Comparison of ENCODE assay signal across 8 cellular contexts in the genomic region with DNA sequence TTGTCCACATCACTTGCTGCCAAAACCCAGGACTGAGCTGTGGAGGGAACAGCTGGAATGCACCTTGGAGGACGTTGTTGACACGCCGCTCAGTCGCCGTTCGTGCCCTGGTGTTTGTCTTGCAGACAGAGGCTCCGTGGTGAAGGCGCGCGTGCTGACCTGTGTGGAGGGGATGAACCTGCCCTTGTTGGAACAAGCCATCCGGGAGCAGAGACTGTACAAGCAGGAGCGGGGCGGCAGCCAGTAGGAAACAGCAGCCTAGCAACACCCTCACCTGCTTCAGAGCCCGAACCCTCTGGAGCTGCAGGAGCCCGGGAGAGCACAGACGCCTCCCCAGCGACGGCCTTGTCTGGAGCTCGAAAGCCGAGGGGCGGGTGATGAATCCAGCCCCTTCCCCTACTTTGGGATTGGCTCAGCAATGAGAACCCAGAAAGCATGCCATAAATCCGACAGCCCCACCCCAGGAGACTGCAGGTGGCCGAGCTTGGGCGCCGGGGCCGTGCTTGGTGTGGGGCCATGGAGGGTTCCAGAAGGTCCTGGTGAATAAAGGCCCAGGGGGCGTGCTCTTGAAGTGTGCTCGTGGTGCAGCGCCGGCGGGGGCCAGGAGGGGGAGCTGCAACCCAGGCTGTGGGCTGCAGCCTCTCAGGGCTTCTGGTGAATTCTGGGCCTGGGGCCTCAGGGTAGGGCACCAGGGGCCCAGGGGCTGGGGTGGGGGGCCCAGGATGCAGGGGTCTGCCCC. TPM values are rescaled to one million over a fixed set of nuclear protein-coding genes. Genes with fewer than 3 reads are reported as not detected.
DNase-seq lines count a peak whose midpoint lies in the region; TF ChIP-seq lines count a peak whose summit lies in the region.

No MANE protein-coding gene starts in this region.

- H3K4me3 Mint-ChIP-seq in progenitor cell of endocrine pancreas (ENCODE audit: low read depth), result no peak overlapping the region

- H3K27me3 Mint-ChIP-seq in progenitor cell of endocrine pancreas, result no peaks in the 10 kb centered on the region

- DNase-seq in NCI-H2081 (lab: John Stamatoyannopoulos, UW), result peak; percentile 51 to 58
- DNase-seq in NCI-H2081 treated with DMSO at 0.1 percent for 48 hours (lab: John Stamatoyannopoulos, UW), result no peak
- DNase-seq in NCI-H69 (lab: John Stamatoyannopoulos, UW), result peak; percentile 58
- DNase-seq in activated T-cell treated with anti-CD3 and anti-CD28 coated beads, Interleukin-2, amount 50 U/mL, for 1 hour, result peak; percentile 69
- peak; percentile 39 for DNase-seq in fibroblast of mammary gland (ENCODE audit: low read depth)
- DNase-seq in progenitor cell of endocrine pancreas (ENCODE audit: low spot score, unreplicated experiment), result peak; percentile 50
- DNase-seq in NCI-H1105 (lab: John Stamatoyannopoulos, UW), result no peak
- DNase-seq in pons (ENCODE audit: low spot score), result no peak

- no peak overlapping the region for H3K27ac Mint-ChIP-seq in progenitor cell of endocrine pancreas

- H3K9me3 Mint-ChIP-seq in progenitor cell of endocrine pancreas (ENCODE audit: low read depth), result no peaks in the 10 kb centered on the region

- peaks cover 12% of the 10 kb centered on the region for H3K36me3 Mint-ChIP-seq in progenitor cell of endocrine pancreas (ENCODE audit: insufficient read depth)

- peak; percentile 61 for TF ChIP-seq CTCF in fibroblast of mammary gland (conservative IDR thresholded peaks at IDR 0.05; ENCODE audit: control insufficient read depth, insufficient read depth, low read depth, low read length)
- peak; percentile 76 for TF ChIP-seq CTCF in progenitor cell of endocrine pancreas (IDR thresholded peaks at IDR 0.05; ENCODE audit: unreplicated experiment)

- H3K4me3 ChIP-seq in fibroblast of mammary gland (ENCODE audit: control insufficient read depth, low read depth, low read length), result no peak overlapping the region

- H3K4me1 Mint-ChIP-seq in progenitor cell of endocrine pancreas (ENCODE audit: low read depth), result peaks cover 14% of the 10 kb centered on the region

RNA-seq across cellular contexts. Expression of a gene that starts 0.5 kb away (rescaled TPM):
- 17.0 and 21.6 TPM in 2 replicates for total RNA-seq in progenitor cell of endocrine pancreas

RNA-seq across cellular contexts. Expression of a gene that starts 21.1 kb away (rescaled TPM):
- total RNA-seq in progenitor cell of endocrine pancreas, result 19.8 and 23.9 TPM in 2 replicates

RNA-seq across cellular contexts. Expression of a gene that starts 21.2 kb away (rescaled TPM):
- 54.6 and 54.7 TPM in 2 replicates for total RNA-seq in progenitor cell of endocrine pancreas

RNA-seq across cellular contexts. Expression of a gene that starts 26.9 kb away (rescaled TPM):
- total RNA-seq in progenitor cell of endocrine pancreas, result 0.05 TPM in 1 of 2 replicates, not detected in the other

RNA-seq across cellular contexts. Expression of a gene that starts 59.3 kb away (rescaled TPM):
- 24.8 and 29.9 TPM in 2 replicates for total RNA-seq in progenitor cell of endocrine pancreas

Comparison
In these comparisons a context has a peak if more than half of its experiments do, and no peak if none do; other contexts are left out.
1. DNase-seq: peak in NCI-H2081 (2 of 2), NCI-H69 (single experiment), activated T-cell treated with anti-CD3 and anti-CD28 coated beads, Interleukin-2, amount 50 U/mL, for 1 hour (single experiment), fibroblast of mammary gland (single experiment) and progenitor cell of endocrine pancreas (single experiment); none in NCI-H2081 treated with DMSO at 0.1 percent for 48 hours (single experiment), NCI-H1105 (single experiment) and pons (single experiment).